Comparison of ENCODE assay signal across 8 cellular contexts in genomic region chr13:36344886-36345437, GRCh38.
DNase-seq lines count a peak whose midpoint lies in the region; ATAC-seq and TF ChIP-seq lines count a peak whose summit lies in the region.

No MANE protein-coding gene starts in this region.

- H3K27me3 ChIP-seq in stomach smooth muscle (ENCODE audit: control insufficient read depth in 1 of 2, insufficient read depth in 2 of 2, low read length in 2 of 2), result no peaks in the 10 kb centered on the region

- H3K9ac ChIP-seq in stomach smooth muscle (ENCODE audit: low read length in 2 of 2), result peak overlapping the region; percentile 98 to 99

- TF ChIP-seq POLR2A in GM18505 (IDR thresholded peaks at IDR 0.05; ENCODE audit: borderline replicate concordance, extremely low read depth, insufficient read depth, insufficient read length), result no peak

- H3K4me1 ChIP-seq in stomach smooth muscle (ENCODE audit: control insufficient read depth, insufficient read depth, low read length), result peaks cover 5% of the 10 kb centered on the region

- peak overlapping the region; percentile 98 for H3K27ac ChIP-seq in stomach smooth muscle (ENCODE audit: low read length)

- no peaks in the 10 kb centered on the region for H3K36me3 ChIP-seq in stomach smooth muscle (ENCODE audit: control insufficient read depth in 2 of 2, insufficient read depth in 2 of 2, low read length in 2 of 2)

- in situ Hi-C loops in astrocyte of the spinal cord (cut with HindIII; ENCODE audit: low sequenced_read_pairs), result no loop called here

- DNase-seq in DMS79 treated with DMSO at 0.1 percent for 48 hours (lab: John Stamatoyannopoulos, UW) (peak; percentile 64), KG1 (lab: John Stamatoyannopoulos, UW) (peak; percentile 75), astrocyte of the spinal cord (ENCODE audit: low read depth, low spot score) (no peak), left kidney (ENCODE audit: low read depth, low spot score) (peak; percentile 39), posterior cingulate gyrus (no peak)
- DNase-seq in activated CD4-positive, CD25-positive, alpha-beta regulatory T cell treated with anti-CD3 and anti-CD28 coated beads, Interleukin-2, amount 50 U/mL, for 72 hours, result no peak

- no peak for TF ChIP-seq CTCF in astrocyte of the spinal cord (IDR thresholded peaks at IDR 0.05; ENCODE audit: low read depth, low read length)

- intact Hi-C loops in posterior cingulate gyrus (cut with DNase I), result loop anchor here (5.0 kb wide), 2 partner anchors 392 to 472 kb away; partner anchors contain the start of gene RFXAP

- H3K9me3 ChIP-seq in stomach smooth muscle (ENCODE audit: control insufficient read depth in 2 of 2, low read length in 2 of 2), result no peaks in the 10 kb centered on the region

- no peak for ATAC-seq in GM18505 (IDR thresholded peaks at IDR 0.05; ENCODE audit: unreplicated experiment)

- H3K4me3 ChIP-seq in astrocyte of the spinal cord (ENCODE audit: low read depth, low read length) (peak overlapping the region; percentile 77), stomach smooth muscle (ENCODE audit: low read length in 2 of 2) (peak overlapping the region; percentile 95 to 96)

Comparison
In these comparisons a context has a peak if more than half of its experiments do, and no peak if none do; other contexts are left out.
1. DNase-seq: peak in DMS79 treated with DMSO at 0.1 percent for 48 hours (single experiment), KG1 (single experiment) and left kidney (single experiment); none in astrocyte of the spinal cord (single experiment), posterior cingulate gyrus (0 of 10) and activated CD4-positive, CD25-positive, alpha-beta regulatory T cell treated with anti-CD3 and anti-CD28 coated beads, Interleukin-2, amount 50 U/mL, for 72 hours (single experiment).